In genomic region chr2:68441179-68441993, GRCh38 we compare ENCODE assay signal across 8 cellular contexts. TPM values are rescaled to one million over a fixed set of nuclear protein-coding genes. Genes with fewer than 3 reads are reported as not detected.
DNase-seq lines count a peak whose midpoint lies in the region.

No MANE protein-coding gene starts in this region.

- no peak overlapping the region for H3K4me3 ChIP-seq in H7 (ENCODE audit: insufficient read depth, low read depth, low read length)

- no peaks in the 10 kb centered on the region for H3K36me3 ChIP-seq in H7 (replicated peaks; ENCODE audit: control insufficient read depth, insufficient read depth, low read length)

- H3K27ac ChIP-seq in substantia nigra (ENCODE audit: low read depth, low read length, poor library complexity, severe bottlenecking): no peak overlapping the region

- no peaks in the 10 kb centered on the region for H3K27me3 ChIP-seq in H7 (ENCODE audit: control insufficient read depth, insufficient read depth, low read length)

- DNase-seq in ELF-1 (ENCODE audit: low read depth, low spot score) (peak; percentile 80), H7 (peak; percentile 49), LoVo (ENCODE audit: low spot score) (peak; percentile 85), RKO (ENCODE audit: low spot score) (peak; percentile 86), fibroblast of peridontal ligament (ENCODE audit: extremely low read depth) (peak; percentile 92), non-pigmented ciliary epithelial cell (ENCODE audit: low read depth) (peak; percentile 60), substantia nigra (lab: John Stamatoyannopoulos, UW) (peak in 43 of 49 donors; percentile 11 to 87 (median 64))
- DNase-seq in activated T-cell treated with anti-CD3 and anti-CD28 coated beads, Interleukin-2, amount 50 U/mL, for 48 hours: peak; percentile 82 to 86

RNA-seq across cellular contexts. Expression of gene FBXO48, which starts 25.7 kb away (rescaled TPM):
- total RNA-seq in H7 (2014; rRNA removed; shearing (Covaris generic)): 0.52 and 1.00 TPM in 2 replicates

RNA-seq across cellular contexts. Expression of gene APLF, which starts 26.0 kb away (rescaled TPM):
- 2.1 and 5.9 TPM in 2 replicates for total RNA-seq in H7 (2014; rRNA removed; shearing (Covaris generic))
